7 cellular contexts compared by ENCODE assay signal in genomic region chr5:159100022-159100927, GRCh38. TPM values are rescaled to one million over a fixed set of nuclear protein-coding genes. Genes with fewer than 3 reads are reported as not detected.
DNase-seq lines count a peak whose midpoint lies in the region; ATAC-seq and TF ChIP-seq lines count a peak whose summit lies in the region.

No MANE protein-coding gene starts in this region.

- peaks cover 65 to 100% of the 10 kb centered on the region in 2 donors for H3K27me3 ChIP-seq in left lung

- TF ChIP-seq CTCF in left lung (IDR thresholded peaks at IDR 0.05), result no peak

- H3K4me3 ChIP-seq in left lung, result peak overlapping the region; percentile 40 to 42

- H3K4me1 ChIP-seq in left lung, result peaks cover 6 to 39% of the 10 kb centered on the region in 2 donors

- intact Hi-C loops in left lung (cut with DNase I), result loop anchor here (5.0 to 10.0 kb wide), 3 partner anchors 405 to 925 kb away; no protein-coding TSS in a partner anchor

- peak; percentile 35 for ATAC-seq in GM18517 (IDR thresholded peaks at IDR 0.05; ENCODE audit: unreplicated experiment)
- peak; percentile 43 for ATAC-seq in HG02973 (IDR thresholded peaks at IDR 0.05; ENCODE audit: unreplicated experiment)
- ATAC-seq in left lung, result peak; percentile 93

- no peaks in the 10 kb centered on the region for H3K9me3 ChIP-seq in left lung

- DNase-seq in NCI-H2107 treated with DMSO at 0.1 percent for 48 hours (lab: John Stamatoyannopoulos, UW; ENCODE audit: unreplicated experiment), result peak; percentile 94
- DNase-seq in activated CD4-positive, alpha-beta T cell treated with anti-CD3 and anti-CD28 coated beads for 48 hours, result peak; percentile 88
- DNase-seq in dedifferentiated amniotic fluid mesenchymal stem cell (ENCODE audit: extremely low spot score), result peak; percentile 91
- peak; percentile 88 to 95 for DNase-seq in left lung
- peak; percentile 74 for DNase-seq in stimulated activated CD4-positive, alpha-beta T cell treated with anti-CD3 and anti-CD28 coated beads, Interleukin-2, amount 100 ng/mL, for 4 hours (ENCODE audit: low read depth)

- H3K27ac ChIP-seq in left lung, result peak overlapping the region; percentile 26 to 69

- H3K36me3 ChIP-seq in left lung, result no peaks in the 10 kb centered on the region

RNA-seq across cellular contexts. Expression of gene EBF1, which starts 0.6 kb away (rescaled TPM):
- 1 to 10 TPM; 6.1 to 9.6 TPM for total RNA-seq in left lung

Comparison
In these comparisons a context has a peak if more than half of its experiments do, and no peak if none do; other contexts are left out.
1. Peak in every context shown above with its lines: DNase-seq, ATAC-seq, H3K4me3 ChIP-seq and H3K27ac ChIP-seq.
2. ATAC-seq: peak in every context shown above with its lines; median percentile 93 in left lung; 43 in HG02973; 35 in GM18517.